Comparison of ENCODE assay signal across 8 cellular contexts in genomic region chr15:90901799-90902655, GRCh38. TPM values are rescaled to one million over a fixed set of nuclear protein-coding genes. Genes with fewer than 3 reads are reported as not detected.
A peak's percentile ranks its signal among the peaks of the same experiment; 100 is the strongest.
DNase-seq lines count a peak whose midpoint lies in the region; ATAC-seq and TF ChIP-seq lines count a peak whose summit lies in the region.

No MANE protein-coding gene starts in this region.

- ATAC-seq in GM21825 (IDR thresholded peaks at IDR 0.05; ENCODE audit: unreplicated experiment) (peak; percentile 56), omental fat pad (ENCODE audit: low FRiP score) (peak; percentile 76)

- H3K27ac Mint-ChIP-seq in activated naive CD4-positive, alpha-beta T cell treated with anti-CD3 and anti-CD28 coated beads for 36 hours = peak overlapping the region; percentile 88

- H3K27ac ChIP-seq in KOPT-K1 (ENCODE audit: low read depth, low read length, poor library complexity, severe bottlenecking) (peak overlapping the region; percentile 67), temporal lobe (ENCODE audit: low read depth, low read length) (peak overlapping the region; percentile 70)

- peak; percentile 75 for DNase-seq in GF-D8 (lab: John Stamatoyannopoulos, UW)
- peak; percentile 38 for DNase-seq in SHP77 treated with DMSO at 0.1 percent for 48 hours (lab: John Stamatoyannopoulos, UW)
- DNase-seq in activated naive CD4-positive, alpha-beta T cell treated with anti-CD3 and anti-CD28 coated beads for 36 hours = peak; percentile 84
- DNase-seq in germinal center (ENCODE audit: low spot score) = peak; percentile 91
- no peak for DNase-seq in omental fat pad (ENCODE audit: low spot score)

- H3K4me3 Mint-ChIP-seq in activated naive CD4-positive, alpha-beta T cell treated with anti-CD3 and anti-CD28 coated beads for 36 hours = peak overlapping the region; percentile 86

- H3K27me3 Mint-ChIP-seq in activated naive CD4-positive, alpha-beta T cell treated with anti-CD3 and anti-CD28 coated beads for 36 hours (ENCODE audit: low read depth) = no peaks in the 10 kb centered on the region

- no peak for TF ChIP-seq CTCF in omental fat pad (IDR thresholded peaks at IDR 0.05)

- H3K36me3 ChIP-seq in KOPT-K1 (ENCODE audit: insufficient read depth, low read length) = peaks cover 24% of the 10 kb centered on the region

- peaks cover 27% of the 10 kb centered on the region for H3K4me1 Mint-ChIP-seq in activated naive CD4-positive, alpha-beta T cell treated with anti-CD3 and anti-CD28 coated beads for 36 hours (ENCODE audit: low read depth)

- H3K36me3 Mint-ChIP-seq in activated naive CD4-positive, alpha-beta T cell treated with anti-CD3 and anti-CD28 coated beads for 36 hours (ENCODE audit: low read depth) = peaks cover 18% of the 10 kb centered on the region

- no peaks in the 10 kb centered on the region for H3K9me3 ChIP-seq in KOPT-K1 (ENCODE audit: insufficient read depth, low read length, poor library complexity, severe bottlenecking)

- H3K9me3 Mint-ChIP-seq in activated naive CD4-positive, alpha-beta T cell treated with anti-CD3 and anti-CD28 coated beads for 36 hours = no peaks in the 10 kb centered on the region

- intact Hi-C loops in activated naive CD4-positive, alpha-beta T cell treated with anti-CD3 and anti-CD28 coated beads for 36 hours (cut with micrococcal nuclease) = loop anchor here (1.0 to 5.0 kb wide), 4 partner anchors 29 to 185 kb away; partner anchors contain the start of genes BLM and VPS33B

- CTCF ChIA-PET in activated naive CD4-positive, alpha-beta T cell treated with anti-CD3 and anti-CD28 coated beads for 36 hours (lab: Charles Lee) = interaction anchor here (0.7 to 8.1 kb wide), 13 partner anchors 9 to 419 kb away, joined by 3 to 169 read pairs (median 4); partner anchors contain the start of genes BLM, HDDC3 and UNC45A

RNA-seq across cellular contexts. Expression of gene MAN2A2, which starts 1.1 kb away (rescaled TPM):
- 100 to 1,000 TPM; 139 to 141 TPM for total RNA-seq in activated naive CD4-positive, alpha-beta T cell treated with anti-CD3 and anti-CD28 coated beads for 36 hours
- total RNA-seq in omental fat pad = 10 to 100 TPM; 32.9 to 90.3 (median 66.4) TPM
- total RNA-seq in temporal lobe = 24.3 TPM

RNA-seq across cellular contexts. Expression of gene FES, which starts 17.7 kb away (rescaled TPM):
- total RNA-seq in activated naive CD4-positive, alpha-beta T cell treated with anti-CD3 and anti-CD28 coated beads for 36 hours = 10 to 100 TPM; 22.6 to 24.2 TPM
- total RNA-seq in omental fat pad (100 to 1,000 TPM in 1 of 4 donors, 10 to 100 TPM in 3; 57.0 to 146 (median 77.2) TPM), temporal lobe (3.7 TPM)

RNA-seq across cellular contexts. Expression of gene HDDC3, which starts 30.3 kb away (rescaled TPM):
- 10 to 100 TPM; 49.8 to 51.3 TPM for total RNA-seq in activated naive CD4-positive, alpha-beta T cell treated with anti-CD3 and anti-CD28 coated beads for 36 hours
- total RNA-seq in omental fat pad (10 to 100 TPM; 11.2 to 27.3 (median 18.0) TPM), temporal lobe (6.1 TPM)

RNA-seq across cellular contexts. Expression of gene UNC45A, which starts 33.1 kb away (rescaled TPM):
- 10 to 100 TPM; 69.9 to 70.8 TPM for total RNA-seq in activated naive CD4-positive, alpha-beta T cell treated with anti-CD3 and anti-CD28 coated beads for 36 hours
- total RNA-seq in omental fat pad = 10 to 100 TPM; 40.8 to 61.5 (median 48.8) TPM
- total RNA-seq in temporal lobe = 26.1 TPM

RNA-seq across cellular contexts. Expression of gene FURIN, which starts 33.6 kb away (rescaled TPM):
- 100 to 1,000 TPM; 443 to 448 TPM for total RNA-seq in activated naive CD4-positive, alpha-beta T cell treated with anti-CD3 and anti-CD28 coated beads for 36 hours
- total RNA-seq in omental fat pad (100 to 1,000 TPM in 2 of 4 donors, 10 to 100 TPM in 2; 58.7 to 121 (median 92.3) TPM), temporal lobe (14.8 TPM)
